Comparison of ENCODE assay signal across 2 cellular contexts in the genomic region with DNA sequence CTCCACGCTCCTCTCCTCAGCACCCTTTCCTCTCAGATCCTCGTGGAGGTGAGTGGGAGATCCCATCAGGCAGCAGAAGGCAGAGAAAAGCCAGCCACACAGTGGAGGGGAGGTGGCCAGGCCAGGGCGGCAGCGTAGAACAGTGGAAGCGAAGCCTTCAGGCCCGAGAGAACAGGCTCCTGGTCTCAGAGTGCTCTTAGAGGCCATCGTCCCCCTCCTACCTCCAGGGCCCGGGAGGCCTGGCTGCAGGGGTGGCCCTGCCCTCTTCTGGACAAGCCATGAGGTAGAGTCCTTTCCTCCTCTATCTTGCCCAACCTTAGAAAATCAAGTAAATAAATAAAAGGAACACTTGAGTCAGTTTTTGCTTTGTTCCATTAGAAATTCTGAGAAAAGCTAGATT.
TF ChIP-seq lines count a peak whose summit lies in the region.

No MANE protein-coding gene starts in this region.

TF ChIP-seq in IMR-90, 13 proteins besides CTCF, POLR2A, EP300 and RAD21 (continued from another document):
- TF ChIP-seq MXI1 (IDR thresholded peaks at IDR 0.05; ENCODE audit: borderline replicate concordance, low read depth, low read length): no peak
- TF ChIP-seq MAFK (IDR thresholded peaks at IDR 0.05; ENCODE audit: low read depth, low read length): no peak
- no peak for TF ChIP-seq CEBPB (IDR thresholded peaks at IDR 0.05; ENCODE audit: low read depth, low read length)
- TF ChIP-seq CHD1 (IDR thresholded peaks at IDR 0.05; ENCODE audit: low read depth, low read length): no peak
- no peak for TF ChIP-seq MAZ (IDR thresholded peaks at IDR 0.05; ENCODE audit: borderline replicate concordance, low read depth, low read length)
TF ChIP-seq in IMR-90: peak in this region for 0.

TF ChIP-seq in K562, 482 proteins besides CTCF, POLR2A, EP300 and RAD21:
- TF ChIP-seq, protein P1, sequence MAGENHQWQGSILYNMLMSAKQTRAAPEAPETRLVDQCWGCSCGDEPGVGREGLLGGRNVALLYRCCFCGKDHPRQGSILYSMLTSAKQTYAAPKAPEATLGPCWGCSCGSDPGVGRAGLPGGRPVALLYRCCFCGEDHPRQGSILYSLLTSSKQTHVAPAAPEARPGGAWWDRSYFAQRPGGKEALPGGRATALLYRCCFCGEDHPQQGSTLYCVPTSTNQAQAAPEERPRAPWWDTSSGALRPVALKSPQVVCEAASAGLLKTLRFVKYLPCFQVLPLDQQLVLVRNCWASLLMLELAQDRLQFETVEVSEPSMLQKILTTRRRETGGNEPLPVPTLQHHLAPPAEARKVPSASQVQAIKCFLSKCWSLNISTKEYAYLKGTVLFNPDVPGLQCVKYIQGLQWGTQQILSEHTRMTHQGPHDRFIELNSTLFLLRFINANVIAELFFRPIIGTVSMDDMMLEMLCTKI (IDR thresholded peaks at IDR 0.05; ENCODE audit: partially characterized antibody): no peak
- no peak for TF ChIP-seq ZNF165 (CRISPR knock-in tag; IDR thresholded peaks at IDR 0.05; ENCODE audit: borderline replicate concordance)
- TF ChIP-seq KDM2B (CRISPR knock-in tag; IDR thresholded peaks at IDR 0.05): no peak
- no peak for TF ChIP-seq PHTF2 (CRISPR knock-in tag; IDR thresholded peaks at IDR 0.05)
- no peak for TF ChIP-seq GTF2E2 (tag; IDR thresholded peaks at IDR 0.05)
- TF ChIP-seq LCOR (CRISPR knock-in tag; IDR thresholded peaks at IDR 0.05): no peak
- no peak for TF ChIP-seq SETDB1 (IDR thresholded peaks at IDR 0.05; ENCODE audit: low read length)
- TF ChIP-seq EWSR1 (IDR thresholded peaks at IDR 0.05; ENCODE audit: borderline replicate concordance, low read depth, partially characterized antibody): no peak
